In the genomic region with DNA sequence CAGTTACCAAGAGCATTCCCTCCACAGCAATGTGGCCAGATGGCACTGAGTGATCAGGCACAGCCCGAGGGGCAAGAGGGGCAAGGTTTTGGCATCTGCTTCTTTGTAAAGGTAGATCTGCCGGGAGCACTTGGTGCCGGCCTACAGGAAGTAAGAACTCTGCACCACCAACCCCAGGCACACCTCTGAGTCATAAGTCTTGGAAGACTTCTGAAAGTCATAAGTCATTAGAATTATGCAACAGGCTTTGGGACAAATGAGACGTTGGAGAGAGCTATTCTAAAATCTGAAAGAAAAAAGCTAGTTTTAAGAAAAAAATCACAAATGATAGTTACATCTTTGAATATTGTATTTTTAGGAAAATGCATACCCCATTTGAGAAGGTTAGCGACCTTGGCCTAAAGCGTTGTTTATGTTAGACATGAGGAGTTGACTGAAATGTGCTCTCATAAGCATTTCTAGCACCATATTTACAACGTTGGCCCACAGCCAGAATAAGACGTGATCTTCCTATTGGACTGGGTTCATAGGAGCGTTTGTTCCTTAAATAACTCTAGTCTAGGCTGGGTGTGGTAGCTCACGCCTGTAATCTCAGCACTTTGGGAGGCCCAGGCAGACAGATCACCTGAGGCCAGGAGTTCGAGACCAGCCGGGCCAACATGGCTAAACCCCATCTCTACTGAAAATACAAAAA, we compare ENCODE assay signal across 9 cellular contexts. TPM values are rescaled to one million over a fixed set of nuclear protein-coding genes. Genes with fewer than 3 reads are reported as not detected.
A peak's percentile ranks its signal among the peaks of the same experiment; 100 is the strongest.
DNase-seq lines count a peak whose midpoint lies in the region; ATAC-seq and TF ChIP-seq lines count a peak whose summit lies in the region.
"Had no signal": no experiment of that assay in that cellular context is flagged by ENCODE, and none has a peak within 500 bp of the region (broad histone marks: within the 10 kb centered on the region; RNA-seq: fewer than 3 reads in every experiment).

No MANE protein-coding gene starts in this region.

- no peaks in the 10 kb centered on the region for H3K9me3 ChIP-seq in thoracic aorta

- POLR2A ChIA-PET in RWPE1 (lab: Yijun Ruan, JAX; ENCODE audit: low non-redundant PET), result no interaction called here
- POLR2A ChIA-PET in GM10248 (lab: Yijun Ruan, JAX), result no interaction called here

- H3K4me3 ChIP-seq in HL-60 (replicated peaks; ENCODE audit: insufficient read depth, low read length) (no peak overlapping the region), thoracic aorta (no peak overlapping the region)

- DNase-seq in HL-60 (ENCODE audit: low read depth in 1 of 2, low spot score in 1 of 2), result peak; percentile 63 to 86
- DNase-seq in RWPE1 (ENCODE audit: low spot score), result peak; percentile 79
- peak; percentile 80 for DNase-seq in glomerular visceral epithelial cell (ENCODE audit: extremely low spot score)
- DNase-seq in thoracic aorta (ENCODE audit: low spot score), result peak; percentile 15
- no peak for DNase-seq in NCI-H1436 (lab: John Stamatoyannopoulos, UW)
- no peak for DNase-seq in GM10248 (ENCODE audit: extremely low spot score)
- no peak for DNase-seq in activated naive CD4-positive, alpha-beta T cell treated with anti-CD3 and anti-CD28 coated beads, Interleukin-2, amount 50 U/mL, for 16 hours
- DNase-seq in anterior cingulate cortex (lab: John Stamatoyannopoulos, UW), result no peak

- TF ChIP-seq CTCF in HL-60 (IDR thresholded peaks at IDR 0.05; ENCODE audit: insufficient read depth, low read length), result no peak
- no peak for TF ChIP-seq CTCF in RWPE1 (conservative IDR thresholded peaks at IDR 0.05; ENCODE audit: low read depth)
- TF ChIP-seq CTCF in thoracic aorta (IDR thresholded peaks at IDR 0.05), result no peak
- no peak for TF ChIP-seq CTCF in GM10248 (IDR thresholded peaks at IDR 0.05; ENCODE audit: control extremely low read depth, extremely low read depth, low read depth, missing control alignments)

- H3K27me3 ChIP-seq in HL-60 (ENCODE audit: insufficient read depth, poor library complexity, severe bottlenecking) (no peaks in the 10 kb centered on the region), thoracic aorta (replicated peaks; ENCODE audit: insufficient read depth) (no peaks in the 10 kb centered on the region)

- H3K27ac ChIP-seq in HL-60 (replicated peaks) (peak overlapping the region; percentile 27; the same call in 1 of the 2 replicates), RWPE1 (peak overlapping the region; percentile 93), thoracic aorta (peak overlapping the region; percentile 82 to 88)

- H3K36me3 ChIP-seq in thoracic aorta, result no peaks in the 10 kb centered on the region

- ATAC-seq in thoracic aorta (ENCODE audit: insufficient number of reproducible peaks, low FRiP score, low read depth), result peak; percentile 91
- ATAC-seq: activated CD4-positive, CD25-positive, alpha-beta regulatory T cell treated with anti-CD3 and anti-CD28 coated beads, Interleukin-2, amount 50 U/mL, for 24 hours had no signal

- H3K4me1 ChIP-seq in thoracic aorta (ENCODE audit: control insufficient read depth in 1 of 2, low read depth in 2 of 2), result peaks cover 6 to 23% of the 10 kb centered on the region in 2 donors

- CTCF ChIA-PET in RWPE1 (lab: Yijun Ruan, JAX) (interaction anchor here (0.6 kb wide), 1 partner anchor 190 kb away, joined by 7 read pairs; no protein-coding TSS in a partner anchor), GM10248 (lab: Yijun Ruan, JAX) (no interaction called here)

RNA-seq across cellular contexts. Expression of a gene that starts 37.7 kb away (rescaled TPM):
- total RNA-seq in thoracic aorta, result 1 to 10 TPM; 1.5 to 2.4 TPM

Comparison
In these comparisons a context has a peak if more than half of its experiments do, and no peak if none do; other contexts are left out.
1. DNase-seq: peak in HL-60 (2 of 2), RWPE1 (single experiment), glomerular visceral epithelial cell (single experiment) and thoracic aorta (single experiment); none in NCI-H1436 (single experiment), GM10248 (single experiment), activated naive CD4-positive, alpha-beta T cell treated with anti-CD3 and anti-CD28 coated beads, Interleukin-2, amount 50 U/mL, for 16 hours (single experiment) and anterior cingulate cortex (0 of 58).
2. H3K27ac ChIP-seq: peak in every context shown above with its lines; median percentile 93 in RWPE1; 85 in thoracic aorta; 27 in HL-60.